1 cellular context compared by ENCODE assay signal in the genomic region with DNA sequence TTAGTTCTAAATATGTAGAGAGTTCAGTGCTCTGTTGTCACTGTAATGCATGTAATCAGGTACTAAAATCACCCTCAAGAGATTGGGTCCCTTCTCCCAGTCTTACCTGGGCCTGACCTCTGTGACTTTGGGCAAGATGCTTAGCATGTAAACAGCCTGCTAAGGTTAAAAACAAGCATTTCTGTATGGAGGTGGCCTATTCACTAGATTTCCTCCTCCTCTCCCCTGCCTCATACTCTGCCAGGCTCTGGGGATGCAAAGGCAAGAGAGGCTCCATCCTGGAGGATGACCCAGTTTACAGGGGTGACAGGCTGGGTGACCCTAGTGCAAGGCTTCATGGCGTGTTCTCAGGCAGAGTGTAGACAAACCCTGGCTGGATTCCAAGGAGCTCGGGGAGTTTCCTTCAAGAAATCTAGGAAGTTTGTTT.
TF ChIP-seq lines count a peak whose summit lies in the region.

No MANE protein-coding gene starts in this region.

TF ChIP-seq in SK-N-SH, 30 proteins besides CTCF, POLR2A, EP300 and RAD21 (continued from another document):
- TF ChIP-seq, protein P1, sequence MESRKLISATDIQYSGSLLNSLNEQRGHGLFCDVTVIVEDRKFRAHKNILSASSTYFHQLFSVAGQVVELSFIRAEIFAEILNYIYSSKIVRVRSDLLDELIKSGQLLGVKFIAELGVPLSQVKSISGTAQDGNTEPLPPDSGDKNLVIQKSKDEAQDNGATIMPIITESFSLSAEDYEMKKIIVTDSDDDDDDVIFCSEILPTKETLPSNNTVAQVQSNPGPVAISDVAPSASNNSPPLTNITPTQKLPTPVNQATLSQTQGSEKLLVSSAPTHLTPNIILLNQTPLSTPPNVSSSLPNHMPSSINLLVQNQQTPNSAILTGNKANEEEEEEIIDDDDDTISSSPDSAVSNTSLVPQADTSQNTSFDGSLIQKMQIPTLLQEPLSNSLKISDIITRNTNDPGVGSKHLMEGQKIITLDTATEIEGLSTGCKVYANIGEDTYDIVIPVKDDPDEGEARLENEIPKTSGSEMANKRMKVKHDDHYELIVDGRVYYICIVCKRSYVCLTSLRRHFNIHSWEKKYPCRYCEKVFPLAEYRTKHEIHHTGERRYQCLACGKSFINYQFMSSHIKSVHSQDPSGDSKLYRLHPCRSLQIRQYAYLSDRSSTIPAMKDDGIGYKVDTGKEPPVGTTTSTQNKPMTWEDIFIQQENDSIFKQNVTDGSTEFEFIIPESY (IDR thresholded peaks at IDR 0.05; ENCODE audit: borderline replicate concordance, low read depth) = no peak
- no peak for TF ChIP-seq JUND (IDR thresholded peaks at IDR 0.05)
- TF ChIP-seq RFX5 (IDR thresholded peaks at IDR 0.05; ENCODE audit: low read length) = no peak
- TF ChIP-seq TAF1 (IDR thresholded peaks at IDR 0.05; ENCODE audit: borderline replicate concordance, low read depth, low read length) = no peak
- no peak for TF ChIP-seq YY1 (IDR thresholded peaks at IDR 0.05; ENCODE audit: low read depth)
- no peak for TF ChIP-seq TEAD4 (IDR thresholded peaks at IDR 0.05; ENCODE audit: borderline replicate concordance, insufficient read depth)
- TF ChIP-seq POLR2AphosphoS5 (IDR thresholded peaks at IDR 0.05; ENCODE audit: low read depth, low read length) = no peak
- no peak for TF ChIP-seq FOSL2 (IDR thresholded peaks at IDR 0.05; ENCODE audit: borderline replicate concordance, low read depth)
- TF ChIP-seq, protein P2, sequence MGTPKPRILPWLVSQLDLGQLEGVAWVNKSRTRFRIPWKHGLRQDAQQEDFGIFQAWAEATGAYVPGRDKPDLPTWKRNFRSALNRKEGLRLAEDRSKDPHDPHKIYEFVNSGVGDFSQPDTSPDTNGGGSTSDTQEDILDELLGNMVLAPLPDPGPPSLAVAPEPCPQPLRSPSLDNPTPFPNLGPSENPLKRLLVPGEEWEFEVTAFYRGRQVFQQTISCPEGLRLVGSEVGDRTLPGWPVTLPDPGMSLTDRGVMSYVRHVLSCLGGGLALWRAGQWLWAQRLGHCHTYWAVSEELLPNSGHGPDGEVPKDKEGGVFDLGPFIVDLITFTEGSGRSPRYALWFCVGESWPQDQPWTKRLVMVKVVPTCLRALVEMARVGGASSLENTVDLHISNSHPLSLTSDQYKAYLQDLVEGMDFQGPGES (IDR thresholded peaks at IDR 0.05; ENCODE audit: low read depth, low read length) = no peak
- no peak for TF ChIP-seq GABPA (IDR thresholded peaks at IDR 0.05; ENCODE audit: low read depth)
- TF ChIP-seq, protein P3, sequence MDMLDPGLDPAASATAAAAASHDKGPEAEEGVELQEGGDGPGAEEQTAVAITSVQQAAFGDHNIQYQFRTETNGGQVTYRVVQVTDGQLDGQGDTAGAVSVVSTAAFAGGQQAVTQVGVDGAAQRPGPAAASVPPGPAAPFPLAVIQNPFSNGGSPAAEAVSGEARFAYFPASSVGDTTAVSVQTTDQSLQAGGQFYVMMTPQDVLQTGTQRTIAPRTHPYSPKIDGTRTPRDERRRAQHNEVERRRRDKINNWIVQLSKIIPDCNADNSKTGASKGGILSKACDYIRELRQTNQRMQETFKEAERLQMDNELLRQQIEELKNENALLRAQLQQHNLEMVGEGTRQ (IDR thresholded peaks at IDR 0.05; ENCODE audit: borderline replicate concordance, low read depth, low read length) = no peak
